In the genomic region with DNA sequence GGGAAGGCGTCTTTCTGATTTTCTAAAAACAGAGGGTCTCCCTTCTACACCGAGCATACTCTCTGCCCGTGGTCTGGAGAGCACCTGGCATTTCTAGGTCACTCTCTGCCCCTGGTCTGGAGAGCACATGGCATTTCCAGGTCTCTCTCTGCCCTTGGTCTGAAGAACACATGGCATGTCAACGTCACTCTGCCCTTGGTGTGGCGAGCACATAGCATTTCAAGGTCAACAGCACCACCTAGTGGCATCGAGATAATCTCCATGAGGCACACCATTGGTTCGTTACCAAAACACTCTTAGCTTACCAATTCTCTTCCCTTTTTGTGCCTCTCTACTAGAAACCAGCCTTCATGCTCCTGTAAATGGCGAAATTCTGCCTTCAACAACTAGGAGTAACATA, we compare ENCODE assay signal across 1 cellular context.
TF ChIP-seq lines count a peak whose summit lies in the region.

No MANE protein-coding gene starts in this region.

TF ChIP-seq in HCT116, 20 proteins besides CTCF, POLR2A, EP300 and RAD21:
- TF ChIP-seq ZBTB33 (IDR thresholded peaks at IDR 0.05; ENCODE audit: extremely low read depth, insufficient replicate concordance, low read length) = no peak
- no peak for TF ChIP-seq ZFX (IDR thresholded peaks at IDR 0.05)
- no peak for TF ChIP-seq SP1 (IDR thresholded peaks at IDR 0.05; ENCODE audit: low read depth)
- no peak for TF ChIP-seq FOSL1 (IDR thresholded peaks at IDR 0.05; ENCODE audit: low read depth)
- TF ChIP-seq EGR1 (IDR thresholded peaks at IDR 0.05; ENCODE audit: low read depth) = no peak
- TF ChIP-seq JUND (IDR thresholded peaks at IDR 0.05) = no peak
- TF ChIP-seq, protein P1, sequence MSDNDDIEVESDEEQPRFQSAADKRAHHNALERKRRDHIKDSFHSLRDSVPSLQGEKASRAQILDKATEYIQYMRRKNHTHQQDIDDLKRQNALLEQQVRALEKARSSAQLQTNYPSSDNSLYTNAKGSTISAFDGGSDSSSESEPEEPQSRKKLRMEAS (IDR thresholded peaks at IDR 0.05) = peak; percentile 80
